8 cellular contexts compared by ENCODE assay signal in genomic region chr19:5622465-5623396, GRCh38. TPM values are rescaled to one million over a fixed set of nuclear protein-coding genes. Genes with fewer than 3 reads are reported as not detected.
A peak's percentile ranks its signal among the peaks of the same experiment; 100 is the strongest.
DNase-seq lines count a peak whose midpoint lies in the region; ATAC-seq and TF ChIP-seq lines count a peak whose summit lies in the region.

Gene SAFB (plus strand): TSS chr19:5623083. CDS start chr19:5623206, 123 bp downstream.
Gene SAFB2 (minus strand): TSS chr19:5622776. CDS start chr19:5622715, 61 bp downstream.

- H3K4me3 ChIP-seq in heart right ventricle, result peak within 1 kb of the TSS; percentile 89 to 100 (median 97)
- H3K4me3 ChIP-seq in upper lobe of left lung, result peak within 1 kb of the TSS; percentile 74 to 100 (median 96)

- peaks cover 52% of the 10 kb centered on the region for H3K36me3 Mint-ChIP-seq in T-helper 1 cell treated with Interleukin-12 subunit alpha and Interleukin-12 subunit beta and Interleukin-4 antibody, amounts not matched to agents 30 μg/mL and 1 μg/mL, for 36 hours (ENCODE audit: low read depth)

- peak within 1 kb of the TSS; percentile 100 for H3K27ac Mint-ChIP-seq in T-helper 1 cell treated with Interleukin-12 subunit alpha and Interleukin-12 subunit beta and Interleukin-4 antibody, amounts not matched to agents 30 μg/mL and 1 μg/mL, for 36 hours

- ATAC-seq in HG02884 (IDR thresholded peaks at IDR 0.05; ENCODE audit: unreplicated experiment), result peak; percentile 67
- ATAC-seq in heart right ventricle, result peak; percentile 95 to 98 (median 96)
- peak; percentile 97 for ATAC-seq in upper lobe of left lung (ENCODE audit: low FRiP score in 2 of 2)

- H3K4me3 Mint-ChIP-seq in T-helper 1 cell treated with Interleukin-12 subunit alpha and Interleukin-12 subunit beta and Interleukin-4 antibody, amounts not matched to agents 30 μg/mL and 1 μg/mL, for 36 hours, result peak within 1 kb of the TSS; percentile 99

- DNase-seq in GM13977 (ENCODE audit: low spot score) (peak; percentile 99), NCI-H1694 (lab: John Stamatoyannopoulos, UW) (peak; percentile 96), amniotic stem cell (lab: John Stamatoyannopoulos, UW) (peak; percentile 95), heart right ventricle (peak; percentile 99 to 100), posterior cingulate gyrus (peak; percentile 97 to 100 (median 98)), upper lobe of left lung (peak; percentile 99 to 100)

- H3K27me3 Mint-ChIP-seq in T-helper 1 cell treated with Interleukin-12 subunit alpha and Interleukin-12 subunit beta and Interleukin-4 antibody, amounts not matched to agents 30 μg/mL and 1 μg/mL, for 36 hours (ENCODE audit: low read depth), result no peaks in the 10 kb centered on the region

- TF ChIP-seq POLR2A in upper lobe of left lung (IDR thresholded peaks at IDR 0.05), result peak in 3 of 4 donors; percentile 89 to 96 (median 91)

- H3K36me3 ChIP-seq in heart right ventricle (peaks cover 0 to 65% (median 14%) of the 10 kb centered on the region in 9 donors), upper lobe of left lung (peaks cover 6 to 58% (median 32%) of the 10 kb centered on the region in 4 donors)

- WGBS in heart right ventricle, 2 donors, result 0% methylated on average over 113 to 116 of the region's 116 CpGs
- WGBS in upper lobe of left lung, 2 donors, result 0 to 1% methylated on average over 21 to 55 of the region's 116 CpGs

- peak in 1 of 4 donors; percentile 26 for TF ChIP-seq EP300 in upper lobe of left lung (IDR thresholded peaks at IDR 0.05)

- no peaks in the 10 kb centered on the region for H3K9me3 Mint-ChIP-seq in T-helper 1 cell treated with Interleukin-12 subunit alpha and Interleukin-12 subunit beta and Interleukin-4 antibody, amounts not matched to agents 30 μg/mL and 1 μg/mL, for 36 hours

- peaks cover 54% of the 10 kb centered on the region for H3K4me1 Mint-ChIP-seq in T-helper 1 cell treated with Interleukin-12 subunit alpha and Interleukin-12 subunit beta and Interleukin-4 antibody, amounts not matched to agents 30 μg/mL and 1 μg/mL, for 36 hours (ENCODE audit: low read depth)

- intact Hi-C loops in heart right ventricle (cut with DNase I) (loop anchor here in 4 of 10 donors (2.0 to 5.0 kb wide), 5 partner anchors 55 to 170 kb away; partner anchors contain the start of genes DUS3L (in 2 of the 4), HSD11B1L (in 2 of the 4) and MICOS13 (in 2 of the 4)), posterior cingulate gyrus (cut with DNase I) (loop anchor here (2.0 kb wide), 1 partner anchor 58 kb away; the partner anchor contains the start of genes HSD11B1L and MICOS13)

- peaks cover 23 to 83% (median 76%) of the 10 kb centered on the region in 9 donors for H3K4me1 ChIP-seq in heart right ventricle
- H3K4me1 ChIP-seq in upper lobe of left lung, result peaks cover 62 to 72% (median 65%) of the 10 kb centered on the region in 4 donors

- TF ChIP-seq CTCF in GM13977 (IDR thresholded peaks at IDR 0.05; ENCODE audit: extremely low read depth, insufficient read depth, missing control alignments) (no peak), heart right ventricle (IDR thresholded peaks at IDR 0.05) (no peak), upper lobe of left lung (IDR thresholded peaks at IDR 0.05) (peak in 1 of 6 experiments; percentile 50)

- no peaks in the 10 kb centered on the region for H3K27me3 ChIP-seq in heart right ventricle
- no peaks in the 10 kb centered on the region for H3K27me3 ChIP-seq in upper lobe of left lung

- in situ Hi-C loops in GM13977 (cut with MboI; ENCODE audit: low pct_unique_long_range_greater_than_20kb, low sequenced_read_pairs, unreplicated experiment), result no loop called here

- H3K27ac ChIP-seq in heart right ventricle (peak within 1 kb of the TSS; percentile 93 to 98 (median 96)), upper lobe of left lung (peak within 1 kb of the TSS; percentile 89 to 98 (median 96))

- H3K9me3 ChIP-seq in heart right ventricle (no peaks in the 10 kb centered on the region), upper lobe of left lung (no peaks in the 10 kb centered on the region)

RNA-seq across cellular contexts. Expression of gene SAFB, which starts in this region (rescaled TPM):
- total RNA-seq in heart right ventricle (10 to 100 TPM; 44.0 to 72.5 (median 50.2) TPM), upper lobe of left lung (100 to 1,000 TPM in 3 of 6 donors, 10 to 100 TPM in 3; 66.4 to 524 (median 113) TPM)
- 10 to 100 TPM; 42.8 to 59.6 TPM for polyA plus RNA-seq in heart right ventricle

RNA-seq across cellular contexts. Expression of gene SAFB2, which starts in this region (rescaled TPM):
- 10 to 100 TPM; 34.4 to 70.4 (median 45.9) TPM for total RNA-seq in heart right ventricle
- polyA plus RNA-seq in heart right ventricle, result 10 to 100 TPM; 30.8 to 80.3 TPM
- total RNA-seq in upper lobe of left lung, result 100 to 1,000 TPM in 2 of 6 donors, 10 to 100 TPM in 4; 41.8 to 273 (median 94.5) TPM

Comparison
In these comparisons a context has a peak if more than half of its experiments do, and no peak if none do; other contexts are left out.
1. Peak in every context shown above with its lines: DNase-seq, ATAC-seq, H3K4me3 ChIP-seq and H3K27ac ChIP-seq.